In the genomic region with DNA sequence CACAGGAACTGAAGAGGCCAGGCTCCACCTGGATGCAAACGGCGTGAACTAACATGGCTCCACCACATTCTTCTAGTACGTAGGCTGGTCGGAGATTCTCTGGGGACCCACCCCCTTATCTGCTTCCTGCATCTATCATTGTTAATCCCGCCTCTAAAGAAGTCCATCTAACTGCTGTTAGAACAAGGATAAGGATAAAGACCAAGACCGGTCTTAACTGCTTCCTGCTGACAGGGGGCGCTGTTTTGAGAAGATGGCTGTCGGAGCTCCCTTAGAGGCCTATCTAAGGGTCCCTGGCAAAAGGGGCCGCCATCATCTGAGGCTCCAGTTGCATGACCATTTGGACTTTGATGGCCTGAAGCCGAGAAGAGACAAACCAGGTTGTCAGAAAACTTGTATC, we compare ENCODE assay signal across 8 cellular contexts. TPM values are rescaled to one million over a fixed set of nuclear protein-coding genes. Genes with fewer than 3 reads are reported as not detected.
DNase-seq lines count a peak whose midpoint lies in the region; ATAC-seq and TF ChIP-seq lines count a peak whose summit lies in the region.

No MANE protein-coding gene starts in this region.

- no peak for TF ChIP-seq POLR2A in transverse colon (IDR thresholded peaks at IDR 0.05)

- no peaks in the 10 kb centered on the region for H3K9me3 ChIP-seq in ascending aorta
- no peaks in the 10 kb centered on the region for H3K9me3 ChIP-seq in liver (ENCODE audit: control insufficient read depth in 4 of 4, low read length in 3 of 4)
- H3K9me3 ChIP-seq in transverse colon: no peaks in the 10 kb centered on the region

- no peak for ATAC-seq in GM18907 (IDR thresholded peaks at IDR 0.05; ENCODE audit: unreplicated experiment)

- no peak for TF ChIP-seq EP300 in transverse colon (IDR thresholded peaks at IDR 0.05; ENCODE audit: low read depth)

- no peaks in the 10 kb centered on the region for H3K27me3 ChIP-seq in ascending aorta
- no peaks in the 10 kb centered on the region for H3K27me3 ChIP-seq in liver (ENCODE audit: control insufficient read depth in 4 of 4, insufficient read depth in 4 of 4, low read length in 3 of 4)
- no peaks in the 10 kb centered on the region for H3K27me3 ChIP-seq in transverse colon

- H3K27ac ChIP-seq in ascending aorta (no peak overlapping the region), liver (ENCODE audit: low read depth in 1 of 2, low read length in 2 of 2) (no peak overlapping the region), transverse colon (no peak overlapping the region)

- H3K36me3 ChIP-seq in ascending aorta (no peaks in the 10 kb centered on the region), liver (ENCODE audit: control insufficient read depth in 4 of 4, insufficient read depth in 3 of 4, low read depth in 1 of 4, low read length in 3 of 4) (no peaks in the 10 kb centered on the region), transverse colon (no peaks in the 10 kb centered on the region)

- no peaks in the 10 kb centered on the region for H3K4me1 ChIP-seq in ascending aorta
- no peaks in the 10 kb centered on the region for H3K4me1 ChIP-seq in liver (ENCODE audit: control insufficient read depth in 4 of 4, insufficient read depth in 4 of 4, low read length in 3 of 4)
- no peaks in the 10 kb centered on the region for H3K4me1 ChIP-seq in transverse colon

- TF ChIP-seq RAD21 in liver (IDR thresholded peaks at IDR 0.05): peak; percentile 17 to 42

- intact Hi-C loops in ascending aorta (cut with DNase I) (no loop called here), transverse colon (cut with DNase I; ENCODE audit: low total_unique reads) (no loop called here)

- TF ChIP-seq CTCF in GM12874 (IDR thresholded peaks at IDR 0.05; ENCODE audit: insufficient read depth, low read depth, low read length): peak; percentile 64
- peak; percentile 31 to 47 (median 32) for TF ChIP-seq CTCF in ascending aorta (IDR thresholded peaks at IDR 0.05)
- peak; percentile 37 for TF ChIP-seq CTCF in liver (IDR thresholded peaks at IDR 0.05; ENCODE audit: low read depth, low read length, missing input control)
- peak; percentile 35 to 50 (median 40) for TF ChIP-seq CTCF in transverse colon (IDR thresholded peaks at IDR 0.05)

- peak; percentile 32 for DNase-seq in SK-N-DZ (ENCODE audit: low spot score)
- no peak for DNase-seq in ascending aorta (ENCODE audit: low spot score in 2 of 2)
- peak; percentile 31 for DNase-seq in transverse colon
- DNase-seq in GOT3 (lab: John Stamatoyannopoulos, UW): no peak
- no peak for DNase-seq in NCI-H2171 (lab: John Stamatoyannopoulos, UW)

- no peak overlapping the region for H3K4me3 ChIP-seq in ascending aorta
- H3K4me3 ChIP-seq in liver (ENCODE audit: low read depth in 1 of 3, low read length in 3 of 3): no peak overlapping the region
- H3K4me3 ChIP-seq in transverse colon: no peak overlapping the region

- in situ Hi-C loops in transverse colon (cut with MboI; ENCODE audit: low pct_ligation_motif_present in 1 of 4, low pct_unique_long_range_greater_than_20kb in 1 of 4, low sequenced_read_pairs in 3 of 4): no loop called here

- 56% methylated on average over 10 of the region's 10 CpGs for WGBS in liver
- WGBS in transverse colon (ENCODE audit: low coverage in 1 of 2), 2 donors: 43 to 47% methylated on average over 6 to 10 of the region's 10 CpGs

- no peak overlapping the region for H3K9ac ChIP-seq in liver (ENCODE audit: low read depth in 1 of 2, low read length in 2 of 2)

TF ChIP-seq in liver, 16 proteins besides CTCF, POLR2A, EP300 and RAD21:
- no peak for TF ChIP-seq RXRA (IDR thresholded peaks at IDR 0.05)
- TF ChIP-seq TAF1 (conservative IDR thresholded peaks at IDR 0.05): no peak
- TF ChIP-seq JUND (IDR thresholded peaks at IDR 0.05): no peak
- no peak for TF ChIP-seq GABPA (IDR thresholded peaks at IDR 0.05 in 1 of 2, conservative IDR thresholded peaks at IDR 0.05 in 1 of 2)
- no peak for TF ChIP-seq FOXA2 (IDR thresholded peaks at IDR 0.05)
- no peak for TF ChIP-seq HNF4A (conservative IDR thresholded peaks at IDR 0.05)
- TF ChIP-seq EGR1 (IDR thresholded peaks at IDR 0.05; ENCODE audit: low read depth in 2 of 2): no peak
- no peak for TF ChIP-seq HNF4G (IDR thresholded peaks at IDR 0.05)
- no peak for TF ChIP-seq SP1 (IDR thresholded peaks at IDR 0.05)
- no peak for TF ChIP-seq YY1 (IDR thresholded peaks at IDR 0.05)
- TF ChIP-seq, protein P1, sequence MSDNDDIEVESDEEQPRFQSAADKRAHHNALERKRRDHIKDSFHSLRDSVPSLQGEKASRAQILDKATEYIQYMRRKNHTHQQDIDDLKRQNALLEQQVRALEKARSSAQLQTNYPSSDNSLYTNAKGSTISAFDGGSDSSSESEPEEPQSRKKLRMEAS (IDR thresholded peaks at IDR 0.05): no peak
- TF ChIP-seq NR2F2 (IDR thresholded peaks at IDR 0.05): no peak
- TF ChIP-seq, protein P2, sequence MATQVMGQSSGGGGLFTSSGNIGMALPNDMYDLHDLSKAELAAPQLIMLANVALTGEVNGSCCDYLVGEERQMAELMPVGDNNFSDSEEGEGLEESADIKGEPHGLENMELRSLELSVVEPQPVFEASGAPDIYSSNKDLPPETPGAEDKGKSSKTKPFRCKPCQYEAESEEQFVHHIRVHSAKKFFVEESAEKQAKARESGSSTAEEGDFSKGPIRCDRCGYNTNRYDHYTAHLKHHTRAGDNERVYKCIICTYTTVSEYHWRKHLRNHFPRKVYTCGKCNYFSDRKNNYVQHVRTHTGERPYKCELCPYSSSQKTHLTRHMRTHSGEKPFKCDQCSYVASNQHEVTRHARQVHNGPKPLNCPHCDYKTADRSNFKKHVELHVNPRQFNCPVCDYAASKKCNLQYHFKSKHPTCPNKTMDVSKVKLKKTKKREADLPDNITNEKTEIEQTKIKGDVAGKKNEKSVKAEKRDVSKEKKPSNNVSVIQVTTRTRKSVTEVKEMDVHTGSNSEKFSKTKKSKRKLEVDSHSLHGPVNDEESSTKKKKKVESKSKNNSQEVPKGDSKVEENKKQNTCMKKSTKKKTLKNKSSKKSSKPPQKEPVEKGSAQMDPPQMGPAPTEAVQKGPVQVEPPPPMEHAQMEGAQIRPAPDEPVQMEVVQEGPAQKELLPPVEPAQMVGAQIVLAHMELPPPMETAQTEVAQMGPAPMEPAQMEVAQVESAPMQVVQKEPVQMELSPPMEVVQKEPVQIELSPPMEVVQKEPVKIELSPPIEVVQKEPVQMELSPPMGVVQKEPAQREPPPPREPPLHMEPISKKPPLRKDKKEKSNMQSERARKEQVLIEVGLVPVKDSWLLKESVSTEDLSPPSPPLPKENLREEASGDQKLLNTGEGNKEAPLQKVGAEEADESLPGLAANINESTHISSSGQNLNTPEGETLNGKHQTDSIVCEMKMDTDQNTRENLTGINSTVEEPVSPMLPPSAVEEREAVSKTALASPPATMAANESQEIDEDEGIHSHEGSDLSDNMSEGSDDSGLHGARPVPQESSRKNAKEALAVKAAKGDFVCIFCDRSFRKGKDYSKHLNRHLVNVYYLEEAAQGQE (IDR thresholded peaks at IDR 0.05): no peak
- TF ChIP-seq, protein P3, sequence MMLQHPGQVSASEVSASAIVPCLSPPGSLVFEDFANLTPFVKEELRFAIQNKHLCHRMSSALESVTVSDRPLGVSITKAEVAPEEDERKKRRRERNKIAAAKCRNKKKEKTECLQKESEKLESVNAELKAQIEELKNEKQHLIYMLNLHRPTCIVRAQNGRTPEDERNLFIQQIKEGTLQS (IDR thresholded peaks at IDR 0.05): no peak

RNA-seq across cellular contexts. Expression of a gene that starts 25.8 kb away (rescaled TPM):
- polyA plus RNA-seq in SK-N-DZ (2014; cell fraction: cytosol; rRNA removed): not detected in 2 replicates
- not detected in 2 replicates for polyA plus RNA-seq in SK-N-DZ (2014; cell fraction: nucleus; rRNA removed)
- total RNA-seq in ascending aorta (88.6 TPM), liver (1 to 10 TPM; 4.2 to 5.7 TPM), transverse colon (10 to 100 TPM; 20.8 to 53.1 (median 31.5) TPM)
- polyA plus RNA-seq in liver: 10 to 100 TPM in 1 of 2 donors, 1 to 10 TPM in 1; 5.2 to 13.1 TPM

RNA-seq across cellular contexts. Expression of a gene that starts 35.5 kb away (rescaled TPM):
- polyA plus RNA-seq in SK-N-DZ (2014; cell fraction: cytosol; rRNA removed): 1.4 TPM in 2 replicates
- 4.9 and 5.4 TPM in 2 replicates for polyA plus RNA-seq in SK-N-DZ (2014; cell fraction: nucleus; rRNA removed)
- total RNA-seq in ascending aorta (17.5 TPM), liver (1 to 10 TPM; 1.4 to 4.6 TPM), transverse colon (10 to 100 TPM; 19.7 to 94.3 (median 59.8) TPM)
- 1 to 10 TPM; 4.4 to 9.3 TPM for polyA plus RNA-seq in liver

RNA-seq across cellular contexts. Expression of a gene that starts 38.7 kb away (rescaled TPM):
- polyA plus RNA-seq in SK-N-DZ (2014; cell fraction: cytosol; rRNA removed): 240 and 288 TPM in 2 replicates
- polyA plus RNA-seq in SK-N-DZ (2014; cell fraction: nucleus; rRNA removed): 144 and 185 TPM in 2 replicates
- 92.0 TPM for total RNA-seq in ascending aorta
- 10 to 100 TPM; 21.3 to 29.2 TPM for total RNA-seq in liver
- 10 to 100 TPM in 1 of 2 donors, 1 to 10 TPM in 1; 4.9 to 18.2 TPM for polyA plus RNA-seq in liver
- 100 to 1,000 TPM in 1 of 4 donors, 10 to 100 TPM in 3; 37.0 to 159 (median 45.2) TPM for total RNA-seq in transverse colon

RNA-seq across cellular contexts. Expression of a gene that starts 38.9 kb away (rescaled TPM):
- polyA plus RNA-seq in SK-N-DZ (2014; cell fraction: cytosol; rRNA removed): 14.2 and 25.5 TPM in 2 replicates
- 10.4 and 55.0 TPM in 2 replicates for polyA plus RNA-seq in SK-N-DZ (2014; cell fraction: nucleus; rRNA removed)
- total RNA-seq in ascending aorta (69.5 TPM), liver (10 to 100 TPM; 53.5 to 54.4 TPM), transverse colon (100 to 1,000 TPM in 3 of 4 donors, 10 to 100 TPM in 1; 91.3 to 321 (median 127) TPM)
- 10 to 100 TPM; 13.3 to 16.2 TPM for polyA plus RNA-seq in liver

RNA-seq across cellular contexts. Expression of a gene that starts 41.8 kb away (rescaled TPM):
- polyA plus RNA-seq in SK-N-DZ (2014; cell fraction: cytosol; rRNA removed): not detected in 2 replicates
- not detected in 2 replicates for polyA plus RNA-seq in SK-N-DZ (2014; cell fraction: nucleus; rRNA removed)
- not detected for total RNA-seq in ascending aorta
- total RNA-seq in liver: not detected
- not detected for polyA plus RNA-seq in liver
- total RNA-seq in transverse colon: not detected

Comparison
In these comparisons a context has a peak if more than half of its experiments do, and no peak if none do; other contexts are left out.
1. DNase-seq: peak in SK-N-DZ (single experiment) and transverse colon (single experiment); none in ascending aorta (0 of 2), GOT3 (single experiment) and NCI-H2171 (single experiment).
2. Peak in every context shown above with its lines, with median percentiles within 50 percentile points of each other: CTCF ChIP-seq.